1 cellular context compared by ENCODE assay signal in genomic region chr16:86314402-86315025, GRCh38.
TF ChIP-seq lines count a peak whose summit lies in the region.

No MANE protein-coding gene starts in this region.

TF ChIP-seq in IMR-90, 13 proteins besides CTCF, POLR2A, EP300 and RAD21 (continued from another document):
- TF ChIP-seq RCOR1 (IDR thresholded peaks at IDR 0.05; ENCODE audit: insufficient replicate concordance, low read length): no peak
- no peak for TF ChIP-seq NFE2L2 (IDR thresholded peaks at IDR 0.05; ENCODE audit: low read depth, low read length)
- TF ChIP-seq ELK1 (IDR thresholded peaks at IDR 0.05; ENCODE audit: borderline replicate concordance, low read depth, low read length): no peak
- TF ChIP-seq USF2 (IDR thresholded peaks at IDR 0.05; ENCODE audit: low read depth, low read length): no peak
- TF ChIP-seq MAZ (IDR thresholded peaks at IDR 0.05; ENCODE audit: borderline replicate concordance, low read depth, low read length): no peak
- no peak for TF ChIP-seq MAFK (IDR thresholded peaks at IDR 0.05; ENCODE audit: low read depth, low read length)
- no peak for TF ChIP-seq CHD1 (IDR thresholded peaks at IDR 0.05; ENCODE audit: low read depth, low read length)
